Comparison of ENCODE assay signal across 24 cellular contexts in genomic region chr6:6866656-6867390, GRCh38.
A peak's percentile ranks its signal among the peaks of the same experiment; 100 is the strongest.
DNase-seq lines count a peak whose midpoint lies in the region; ATAC-seq, FAIRE-seq and TF ChIP-seq lines count a peak whose summit lies in the region.
"Had no signal": no experiment of that assay in that cellular context is flagged by ENCODE, and none has a peak within 500 bp of the region (broad histone marks: within the 10 kb centered on the region; RNA-seq: fewer than 3 reads in every experiment).

No MANE protein-coding gene starts in this region.

- H3K4me1 Mint-ChIP-seq in astrocyte (ENCODE audit: low read depth, unreplicated experiment): peaks cover 4% of the 10 kb centered on the region
- H3K4me1 Mint-ChIP-seq: B cell; CD8-positive, alpha-beta memory T cell had no signal

- no peaks in the 10 kb centered on the region for H3K36me3 Mint-ChIP-seq in astrocyte (ENCODE audit: low read depth, unreplicated experiment)
- H3K36me3 Mint-ChIP-seq: CD8-positive, alpha-beta memory T cell had no signal

- peak overlapping the region; percentile 77 for H3K27ac Mint-ChIP-seq in astrocyte (ENCODE audit: unreplicated experiment)
- H3K27ac Mint-ChIP-seq: B cell; CD8-positive, alpha-beta memory T cell had no signal

- DNase-seq in LHCN-M2 (ENCODE audit: low read depth) (peak; percentile 26), astrocyte (ENCODE audit: low read depth) (no peak), foreskin keratinocyte (peak in 1 of 2 donors; percentile 63), stromal cell of bone marrow (ENCODE audit: low read depth) (peak; percentile 55), MM.1S (no peak), NOMO-1 (lab: John Stamatoyannopoulos, UW; ENCODE audit: unreplicated experiment in 2 of 2) (no peak)
- DNase-seq in activated CD4-positive, alpha-beta T cell treated with anti-CD3 and anti-CD28 coated beads, Interleukin-2, amount 50 U/mL, for 4 hours: no peak
- DNase-seq: CD8-positive, alpha-beta memory T cell; DMS 273 treated with DMSO at 0.1 percent for 48 hours; DMS79; EL; GDM1; Karpas-422; NCI-H1694; NCI-H2029 treated with DMSO at 0.1 percent for 48 hours; NCI-H2227 treated with DMSO at 0.1 percent for 48 hours; NCI-H526 treated with DMSO at 0.1 percent for 48 hours; Right ventricle myocardium superior; RPMI8226 had no signal

- peaks cover 8% of the 10 kb centered on the region for H3K9me3 Mint-ChIP-seq in astrocyte (ENCODE audit: unreplicated experiment)
- H3K9me3 Mint-ChIP-seq: CD8-positive, alpha-beta memory T cell had no signal

- H3K36me3 ChIP-seq in astrocyte (ENCODE audit: insufficient read depth, low read length) (no peaks in the 10 kb centered on the region), MM.1S (replicated peaks; ENCODE audit: insufficient read depth, low read length) (no peaks in the 10 kb centered on the region)

- no peaks in the 10 kb centered on the region for H3K9me2 ChIP-seq in MM.1S (replicated peaks; ENCODE audit: insufficient read depth, low read length)

- no peak for FAIRE-seq in astrocyte (lab: Jason Lieb, UNC)
- FAIRE-seq: GM12891 had no signal

- H3K9me3 ChIP-seq in astrocyte (ENCODE audit: insufficient read depth, low read depth, low read length): no peaks in the 10 kb centered on the region
- no peaks in the 10 kb centered on the region for H3K9me3 ChIP-seq in MM.1S (replicated peaks; ENCODE audit: insufficient read depth, low read length)

- H3K27me3 Mint-ChIP-seq in astrocyte (ENCODE audit: low read depth, unreplicated experiment): peaks cover 5% of the 10 kb centered on the region

- H3F3A ChIP-seq in MM.1S (ENCODE audit: insufficient read depth, low read length): no peaks in the 10 kb centered on the region

- no peak overlapping the region for H2AFZ ChIP-seq in astrocyte (ENCODE audit: low read depth, low read length)
- H2AFZ ChIP-seq in MM.1S (ENCODE audit: low read length): no peak overlapping the region

- H4K20me1 ChIP-seq in astrocyte (ENCODE audit: insufficient read depth, low read length): no peaks in the 10 kb centered on the region
- H4K20me1 ChIP-seq in MM.1S (ENCODE audit: insufficient read depth, low read length): no peaks in the 10 kb centered on the region

- H3K4me1 ChIP-seq in astrocyte (ENCODE audit: insufficient read depth, low read length): no peaks in the 10 kb centered on the region
- no peaks in the 10 kb centered on the region for H3K4me1 ChIP-seq in foreskin keratinocyte
- H3K4me1 ChIP-seq in MM.1S (ENCODE audit: low read length): no peaks in the 10 kb centered on the region

- no peak overlapping the region for H3K4me3 ChIP-seq in astrocyte (ENCODE audit: insufficient read depth, low read depth, low read length)
- no peak overlapping the region for H3K4me3 ChIP-seq in MM.1S (ENCODE audit: low read length)

- no peak overlapping the region for H3K4me2 ChIP-seq in astrocyte (ENCODE audit: low read length)
- no peak overlapping the region for H3K4me2 ChIP-seq in MM.1S (ENCODE audit: low read depth, low read length)

- peak; percentile 41 for ATAC-seq in foreskin keratinocyte
- ATAC-seq: HCT116 had no signal

- no peaks in the 10 kb centered on the region for H3K27me3 ChIP-seq in astrocyte (ENCODE audit: insufficient read depth, low read length)
- H3K27me3 ChIP-seq in foreskin keratinocyte: no peaks in the 10 kb centered on the region
- no peaks in the 10 kb centered on the region for H3K27me3 ChIP-seq in MM.1S (replicated peaks; ENCODE audit: insufficient read depth, low read length)

- no peak overlapping the region for H3K4me3 Mint-ChIP-seq in astrocyte (ENCODE audit: unreplicated experiment)
- H3K4me3 Mint-ChIP-seq: B cell; CD8-positive, alpha-beta memory T cell had no signal

- no peak overlapping the region for H3K27ac ChIP-seq in astrocyte (ENCODE audit: low read depth, low read length)
- no peak overlapping the region for H3K27ac ChIP-seq in foreskin keratinocyte
- no peak overlapping the region for H3K27ac ChIP-seq in MM.1S (ENCODE audit: low read length)
- H3K27ac ChIP-seq: C4-2B, HL-60 had no signal

- no peak overlapping the region for H3K9ac ChIP-seq in astrocyte (ENCODE audit: low read length)
- H3K9ac ChIP-seq in MM.1S (ENCODE audit: low read length): no peak overlapping the region

- H3K79me2 ChIP-seq in astrocyte (ENCODE audit: insufficient read depth, low read length): no peaks in the 10 kb centered on the region
- no peaks in the 10 kb centered on the region for H3K79me2 ChIP-seq in MM.1S (ENCODE audit: low read length)

- TF ChIP-seq CTCF in astrocyte (IDR thresholded peaks at IDR 0.05; ENCODE audit: insufficient read depth, low read depth, low read length): no peak
- no peak for TF ChIP-seq CTCF in foreskin keratinocyte (conservative IDR thresholded peaks at IDR 0.05)
- TF ChIP-seq CTCF in MM.1S (IDR thresholded peaks at IDR 0.05; ENCODE audit: low read length): no peak

Comparison
In these comparisons a context has a peak if more than half of its experiments do, and no peak if none do; other contexts are left out.
1. DNase-seq: peak in LHCN-M2 (single experiment) and stromal cell of bone marrow (single experiment); none in astrocyte (single experiment), activated CD4-positive, alpha-beta T cell treated with anti-CD3 and anti-CD28 coated beads, Interleukin-2, amount 50 U/mL, for 4 hours (0 of 2), MM.1S (single experiment) and NOMO-1 (0 of 2).